1 cellular context compared by ENCODE assay signal in genomic region chr10:30270247-30270646, GRCh38.
TF ChIP-seq lines count a peak whose summit lies in the region.

No MANE protein-coding gene starts in this region.

TF ChIP-seq in HepG2, 621 proteins besides CTCF, POLR2A, EP300 and RAD21 (continued from another document):
- TF ChIP-seq ZNF513 (CRISPR knock-in tag; conservative IDR thresholded peaks at IDR 0.05) (no peak), ASH2L (IDR thresholded peaks at IDR 0.05; ENCODE audit: insufficient read length, low read depth, low read length) (no peak), DMTF1 (CRISPR knock-in tag; IDR thresholded peaks at IDR 0.05) (no peak), ZNF749 (CRISPR knock-in tag; IDR thresholded peaks at IDR 0.05; ENCODE audit: borderline replicate concordance) (no peak), NFRKB (IDR thresholded peaks at IDR 0.05) (no peak)
